Comparison of ENCODE assay signal across 8 cellular contexts in genomic region chr17:50638851-50639767, GRCh38. TPM values are rescaled to one million over a fixed set of nuclear protein-coding genes. Genes with fewer than 3 reads are reported as not detected.
DNase-seq lines count a peak whose midpoint lies in the region; ATAC-seq and TF ChIP-seq lines count a peak whose summit lies in the region.

No MANE protein-coding gene starts in this region.

- H3K4me3 Mint-ChIP-seq in CD8-positive, alpha-beta memory T cell, result no peak overlapping the region

- H3K18ac ChIP-seq in IMR-90 (ENCODE audit: low read depth, low read length), result peak overlapping the region; percentile 54

- H4K5ac ChIP-seq in IMR-90 (ENCODE audit: low read depth, low read length), result peak overlapping the region; percentile 62

- peak overlapping the region; percentile 99 for H2AK5ac ChIP-seq in IMR-90 (ENCODE audit: low read depth, low read length)

- H2BK20ac ChIP-seq in IMR-90 (ENCODE audit: low read depth, low read length), result peak overlapping the region; percentile 96

- POLR2A ChIA-PET in IMR-90 (lab: Charles Lee; ENCODE audit: unreplicated experiment), result interaction anchor here (0.5 to 1.8 kb wide), 2 partner anchors 23 to 97 kb away, joined by 3 to 5 read pairs; no protein-coding TSS in a partner anchor
- POLR2A ChIA-PET in CD8-positive, alpha-beta memory T cell (lab: Charles Lee), result no interaction called here

- CTCF ChIA-PET in IMR-90 (lab: Yijun Ruan, JAX), result interaction anchor here (0.5 to 1.0 kb wide), 4 partner anchors 12 to 156 kb away, joined by 3 read pairs; no protein-coding TSS in a partner anchor
- CTCF ChIA-PET in CD8-positive, alpha-beta memory T cell (lab: Charles Lee), result interaction anchor here (1.6 kb wide), 1 partner anchor 11 kb away, joined by 3 read pairs; no protein-coding TSS in a partner anchor

- H2BK5ac ChIP-seq in IMR-90 (ENCODE audit: low read depth, low read length, poor library complexity, severe bottlenecking), result peak overlapping the region; percentile 91

- H3K4me3 ChIP-seq in ACC112 (ENCODE audit: low read depth, low read length) (0 out of 2 replicates have a peak overlapping the region, but pooled peaks have one; percentile 8), IMR-90 (ENCODE audit: insufficient read depth, low read depth, low read length) (no peak overlapping the region), upper lobe of left lung (peak overlapping the region in 1 of 4 donors; percentile 3)
- no peak overlapping the region for H3K4me3 ChIP-seq in CD8-positive, alpha-beta memory T cell (ENCODE audit: low read length)

- dilution Hi-C loops in IMR-90 (cut with HindIII; ENCODE audit: low sequenced_read_pairs, unreplicated experiment), result no loop called here

- peak overlapping the region; percentile 80 to 85 for H4K8ac ChIP-seq in IMR-90 (ENCODE audit: low read depth in 2 of 2, low read length in 2 of 2)

- peaks cover 11% of the 10 kb centered on the region for H4K20me1 ChIP-seq in IMR-90 (ENCODE audit: insufficient read depth, low read length)

- no peaks in the 10 kb centered on the region for H3K27me3 ChIP-seq in ACC112 (ENCODE audit: insufficient read depth, low read length)
- no peaks in the 10 kb centered on the region for H3K27me3 ChIP-seq in IMR-90 (ENCODE audit: control insufficient read depth, insufficient read depth, low read length)
- peaks cover 0 to 12% (median 8%) of the 10 kb centered on the region in 4 donors for H3K27me3 ChIP-seq in upper lobe of left lung
- peaks cover 24% of the 10 kb centered on the region for H3K27me3 ChIP-seq in CD8-positive, alpha-beta memory T cell (ENCODE audit: insufficient read depth, low read length, poor library complexity, severe bottlenecking)

- BruUV-seq in IMR-90 (replicated peaks; lab: Mats Ljungman, UMichigan), result no TSS peak

- no peak for TF ChIP-seq POLR2A in IMR-90 (IDR thresholded peaks at IDR 0.05; ENCODE audit: low read depth, low read length)
- TF ChIP-seq POLR2A in upper lobe of left lung (IDR thresholded peaks at IDR 0.05), result peak in 1 of 4 donors; percentile 33

- peak overlapping the region; percentile 93 for H3K23ac ChIP-seq in IMR-90 (ENCODE audit: low read depth, low read length)

- in situ Hi-C loops in IMR-90 (cut with MboI; ENCODE audit: low sequenced_read_pairs), result loop anchor here (5.0 kb wide), 1 partner anchor 38 kb away; no protein-coding TSS in a partner anchor

- WGBS in IMR-90 (ENCODE audit: extremely low coverage in 2 of 2, insufficient read length in 1 of 2), 2 experiments, result 0% methylated on average over 1 of the region's 10 CpGs; no CpG with 5 or more reads in 1 of the 2 experiments
- 17 to 25% methylated on average over 7 to 10 of the region's 10 CpGs for WGBS in upper lobe of left lung, 2 donors

- H3K9me3 Mint-ChIP-seq in CD8-positive, alpha-beta memory T cell, result no peaks in the 10 kb centered on the region

- H3K9me1 ChIP-seq in IMR-90 (ENCODE audit: insufficient read depth, low read length), result peaks cover 53% of the 10 kb centered on the region

- no peak overlapping the region for H3K27ac Mint-ChIP-seq in CD8-positive, alpha-beta memory T cell

- no peak for TF ChIP-seq RAD21 in IMR-90 (IDR thresholded peaks at IDR 0.05; ENCODE audit: low read length)

- peaks cover 31 to 55% of the 10 kb centered on the region in 2 donors for H3K27me3 Mint-ChIP-seq in CD8-positive, alpha-beta memory T cell

- TF ChIP-seq CTCF in IMR-90 (conservative IDR thresholded peaks at IDR 0.05; ENCODE audit: low read depth, low read length), result no peak
- TF ChIP-seq CTCF in upper lobe of left lung (IDR thresholded peaks at IDR 0.05), result peak in 2 of 6 experiments; percentile 18 to 25

- peak overlapping the region; percentile 51 for H3K4me2 ChIP-seq in IMR-90 (ENCODE audit: low read depth, low read length)

- peaks cover 9% of the 10 kb centered on the region; the same call in 1 of the 2 replicates for H3K36me3 ChIP-seq in ACC112 (ENCODE audit: insufficient read depth, low read length)
- no peaks in the 10 kb centered on the region for H3K36me3 ChIP-seq in IMR-90 (ENCODE audit: control insufficient read depth, insufficient read depth, low read length)
- H3K36me3 ChIP-seq in upper lobe of left lung, result no peaks in the 10 kb centered on the region
- H3K36me3 ChIP-seq in CD8-positive, alpha-beta memory T cell (ENCODE audit: insufficient read depth, low read length), result no peaks in the 10 kb centered on the region

- H2AFZ ChIP-seq in ACC112 (ENCODE audit: low read length, unreplicated experiment) (no peak overlapping the region), IMR-90 (replicated peaks; ENCODE audit: low read length, poor library complexity) (peak overlapping the region; percentile 84)

- peak overlapping the region; percentile 59 for H3K14ac ChIP-seq in IMR-90 (replicated peaks; ENCODE audit: low read depth, low read length)

- H3K79me1 ChIP-seq in IMR-90 (ENCODE audit: low read depth in 1 of 2, low read length in 2 of 2), result peaks cover 24 to 72% of the 10 kb centered on the region in 2 experiments; a peak in 3 of 4 replicates

- ATAC-seq in IMR-90 (ENCODE audit: low read depth) (peak; percentile 79), upper lobe of left lung (ENCODE audit: low FRiP score in 2 of 2) (peak; percentile 74 to 88), GM19467 (IDR thresholded peaks at IDR 0.05; ENCODE audit: unreplicated experiment) (no peak)

- H4K91ac ChIP-seq in IMR-90 (ENCODE audit: insufficient read depth, low read depth, low read length), result peak overlapping the region; percentile 97

- H3K4ac ChIP-seq in IMR-90 (ENCODE audit: low read depth, low read length), result peak overlapping the region; percentile 93

- intact Hi-C loops in IMR-90 (cut with micrococcal nuclease), result loop anchor here (2.0 kb wide), 1 partner anchor 56 kb away; no protein-coding TSS in a partner anchor

- peaks cover 70% of the 10 kb centered on the region for H3K79me2 ChIP-seq in ACC112 (ENCODE audit: control insufficient read depth, insufficient read depth, low read length, unreplicated experiment)

- peak overlapping the region; percentile 98 for H2BK120ac ChIP-seq in IMR-90 (ENCODE audit: low read depth, low read length)

- H2AK9ac ChIP-seq in IMR-90 (replicated peaks; ENCODE audit: low read depth, low read length, poor library complexity), result peak overlapping the region; percentile 48

- peak overlapping the region; percentile 74 for H3K27ac ChIP-seq in ACC112 (ENCODE audit: low read depth, low read length)
- peak overlapping the region; percentile 75 for H3K27ac ChIP-seq in IMR-90 (ENCODE audit: insufficient read depth, low read length)
- peak overlapping the region; percentile 46 to 73 (median 56) for H3K27ac ChIP-seq in upper lobe of left lung
- no peak overlapping the region for H3K27ac ChIP-seq in CD8-positive, alpha-beta memory T cell (ENCODE audit: low read depth, low read length)

- H3K9ac ChIP-seq in IMR-90 (ENCODE audit: low read depth, low read length), result no peak overlapping the region; the same call in 1 of the 2 replicates

- H3K9me3 ChIP-seq in IMR-90 (ENCODE audit: control insufficient read depth, insufficient read depth, low read length), result no peaks in the 10 kb centered on the region
- no peaks in the 10 kb centered on the region for H3K9me3 ChIP-seq in upper lobe of left lung
- no peaks in the 10 kb centered on the region for H3K9me3 ChIP-seq in CD8-positive, alpha-beta memory T cell (ENCODE audit: low read length)

- peak in 2 of 4 donors; percentile 51 to 84 for TF ChIP-seq EP300 in upper lobe of left lung (IDR thresholded peaks at IDR 0.05)

- H3K4me1 Mint-ChIP-seq in CD8-positive, alpha-beta memory T cell, result peaks cover 0 to 3% (median 3%) of the 10 kb centered on the region in 3 donors

- DNase-seq in IMR-90, result peak; percentile 97
- DNase-seq in brain pericyte (ENCODE audit: low read depth, low spot score), result peak; percentile 77
- peak; percentile 81 for DNase-seq in left kidney (ENCODE audit: low read depth, low spot score)
- DNase-seq in upper lobe of left lung, result peak in 1 of 2 donors; percentile 98
- DNase-seq in NCI-H82 treated with DMSO at 0.1 percent for 48 hours (lab: John Stamatoyannopoulos, UW; ENCODE audit: unreplicated experiment), result no peak
- DNase-seq in CD8-positive, alpha-beta memory T cell, result no peak

- H3K4me1 ChIP-seq in ACC112 (ENCODE audit: control insufficient read depth, insufficient read depth, low read length, unreplicated experiment) (peaks cover 62% of the 10 kb centered on the region), IMR-90 (ENCODE audit: control insufficient read depth, insufficient read depth, low read length) (peaks cover 45% of the 10 kb centered on the region), upper lobe of left lung (peaks cover 52 to 68% (median 65%) of the 10 kb centered on the region in 4 donors)
- no peaks in the 10 kb centered on the region for H3K4me1 ChIP-seq in CD8-positive, alpha-beta memory T cell (ENCODE audit: insufficient read depth, low read length)

- peak overlapping the region; percentile 97 for H2BK15ac ChIP-seq in IMR-90 (ENCODE audit: low read depth, low read length)

- peak overlapping the region; percentile 75 for H3K56ac ChIP-seq in IMR-90 (ENCODE audit: extremely low read depth, insufficient read depth, low read length)

- H3K36me3 Mint-ChIP-seq in CD8-positive, alpha-beta memory T cell, result no peaks in the 10 kb centered on the region

TF ChIP-seq in IMR-90, 13 proteins besides CTCF, POLR2A, EP300 and RAD21:
- TF ChIP-seq FOS (IDR thresholded peaks at IDR 0.05; ENCODE audit: low read depth, low read length), result peak; percentile 65
- TF ChIP-seq CEBPB (IDR thresholded peaks at IDR 0.05; ENCODE audit: low read depth, low read length), result peak; percentile 78
- TF ChIP-seq MAZ (IDR thresholded peaks at IDR 0.05; ENCODE audit: borderline replicate concordance, low read depth, low read length), result peak; percentile 86
- no peak for TF ChIP-seq NFE2L2 (IDR thresholded peaks at IDR 0.05; ENCODE audit: low read depth, low read length)
- no peak for TF ChIP-seq USF2 (IDR thresholded peaks at IDR 0.05; ENCODE audit: low read depth, low read length)

RNA-seq across cellular contexts. Expression of gene ABCC3, which starts 4.4 kb away (rescaled TPM):
- total RNA-seq in IMR-90 (2012; rRNA removed) (2.2 and 3.2 TPM in 2 replicates), upper lobe of left lung (100 to 1,000 TPM in 1 of 6 donors, 10 to 100 TPM in 5; 34.2 to 268 (median 57.7) TPM)
- polyA plus RNA-seq in IMR-90 (2012; rRNA removed), result 6.0 and 6.6 TPM in 2 replicates
- 1.7 and 5.8 TPM in 2 replicates for polyA plus RNA-seq in IMR-90 (2012; cell fraction: cytosol; rRNA removed)
- polyA plus RNA-seq in IMR-90 (2012; cell fraction: nucleus; rRNA removed; ENCODE audit: low replicate concordance), result 61.3 and 69.4 TPM in 2 replicates
- total RNA-seq in CD8-positive, alpha-beta memory T cell, result under 1 TPM; 0.37 to 0.69 TPM
- not detected for polyA plus RNA-seq in CD8-positive, alpha-beta memory T cell

Comparison
In these comparisons a context has a peak if more than half of its experiments do, and no peak if none do; other contexts are left out.
1. DNase-seq: peak in IMR-90 (single experiment), brain pericyte (single experiment) and left kidney (single experiment); none in NCI-H82 treated with DMSO at 0.1 percent for 48 hours (single experiment) and CD8-positive, alpha-beta memory T cell (0 of 5).